Comparison of ENCODE assay signal across 1 cellular context in genomic region chr5:32174011-32174866, GRCh38.
TF ChIP-seq lines count a peak whose summit lies in the region.

TSS of gene GOLPH3 (minus strand) at chr5:32174319. CDS start at chr5:32174034, 285 bp downstream.

TF ChIP-seq in HepG2, 621 proteins besides CTCF, POLR2A, EP300 and RAD21 (continued from another document and continues in another):
- TF ChIP-seq PCBP2 (optimal IDR thresholded peaks at IDR 0.05; ENCODE audit: low read depth, low read length, poor library complexity, severe bottlenecking): no peak
- no peak for TF ChIP-seq ZNF205 (CRISPR knock-in tag; IDR thresholded peaks at IDR 0.05)
- peak; percentile 85 for TF ChIP-seq ZNF792 (CRISPR knock-in tag; IDR thresholded peaks at IDR 0.05)
- TF ChIP-seq, protein P1, sequence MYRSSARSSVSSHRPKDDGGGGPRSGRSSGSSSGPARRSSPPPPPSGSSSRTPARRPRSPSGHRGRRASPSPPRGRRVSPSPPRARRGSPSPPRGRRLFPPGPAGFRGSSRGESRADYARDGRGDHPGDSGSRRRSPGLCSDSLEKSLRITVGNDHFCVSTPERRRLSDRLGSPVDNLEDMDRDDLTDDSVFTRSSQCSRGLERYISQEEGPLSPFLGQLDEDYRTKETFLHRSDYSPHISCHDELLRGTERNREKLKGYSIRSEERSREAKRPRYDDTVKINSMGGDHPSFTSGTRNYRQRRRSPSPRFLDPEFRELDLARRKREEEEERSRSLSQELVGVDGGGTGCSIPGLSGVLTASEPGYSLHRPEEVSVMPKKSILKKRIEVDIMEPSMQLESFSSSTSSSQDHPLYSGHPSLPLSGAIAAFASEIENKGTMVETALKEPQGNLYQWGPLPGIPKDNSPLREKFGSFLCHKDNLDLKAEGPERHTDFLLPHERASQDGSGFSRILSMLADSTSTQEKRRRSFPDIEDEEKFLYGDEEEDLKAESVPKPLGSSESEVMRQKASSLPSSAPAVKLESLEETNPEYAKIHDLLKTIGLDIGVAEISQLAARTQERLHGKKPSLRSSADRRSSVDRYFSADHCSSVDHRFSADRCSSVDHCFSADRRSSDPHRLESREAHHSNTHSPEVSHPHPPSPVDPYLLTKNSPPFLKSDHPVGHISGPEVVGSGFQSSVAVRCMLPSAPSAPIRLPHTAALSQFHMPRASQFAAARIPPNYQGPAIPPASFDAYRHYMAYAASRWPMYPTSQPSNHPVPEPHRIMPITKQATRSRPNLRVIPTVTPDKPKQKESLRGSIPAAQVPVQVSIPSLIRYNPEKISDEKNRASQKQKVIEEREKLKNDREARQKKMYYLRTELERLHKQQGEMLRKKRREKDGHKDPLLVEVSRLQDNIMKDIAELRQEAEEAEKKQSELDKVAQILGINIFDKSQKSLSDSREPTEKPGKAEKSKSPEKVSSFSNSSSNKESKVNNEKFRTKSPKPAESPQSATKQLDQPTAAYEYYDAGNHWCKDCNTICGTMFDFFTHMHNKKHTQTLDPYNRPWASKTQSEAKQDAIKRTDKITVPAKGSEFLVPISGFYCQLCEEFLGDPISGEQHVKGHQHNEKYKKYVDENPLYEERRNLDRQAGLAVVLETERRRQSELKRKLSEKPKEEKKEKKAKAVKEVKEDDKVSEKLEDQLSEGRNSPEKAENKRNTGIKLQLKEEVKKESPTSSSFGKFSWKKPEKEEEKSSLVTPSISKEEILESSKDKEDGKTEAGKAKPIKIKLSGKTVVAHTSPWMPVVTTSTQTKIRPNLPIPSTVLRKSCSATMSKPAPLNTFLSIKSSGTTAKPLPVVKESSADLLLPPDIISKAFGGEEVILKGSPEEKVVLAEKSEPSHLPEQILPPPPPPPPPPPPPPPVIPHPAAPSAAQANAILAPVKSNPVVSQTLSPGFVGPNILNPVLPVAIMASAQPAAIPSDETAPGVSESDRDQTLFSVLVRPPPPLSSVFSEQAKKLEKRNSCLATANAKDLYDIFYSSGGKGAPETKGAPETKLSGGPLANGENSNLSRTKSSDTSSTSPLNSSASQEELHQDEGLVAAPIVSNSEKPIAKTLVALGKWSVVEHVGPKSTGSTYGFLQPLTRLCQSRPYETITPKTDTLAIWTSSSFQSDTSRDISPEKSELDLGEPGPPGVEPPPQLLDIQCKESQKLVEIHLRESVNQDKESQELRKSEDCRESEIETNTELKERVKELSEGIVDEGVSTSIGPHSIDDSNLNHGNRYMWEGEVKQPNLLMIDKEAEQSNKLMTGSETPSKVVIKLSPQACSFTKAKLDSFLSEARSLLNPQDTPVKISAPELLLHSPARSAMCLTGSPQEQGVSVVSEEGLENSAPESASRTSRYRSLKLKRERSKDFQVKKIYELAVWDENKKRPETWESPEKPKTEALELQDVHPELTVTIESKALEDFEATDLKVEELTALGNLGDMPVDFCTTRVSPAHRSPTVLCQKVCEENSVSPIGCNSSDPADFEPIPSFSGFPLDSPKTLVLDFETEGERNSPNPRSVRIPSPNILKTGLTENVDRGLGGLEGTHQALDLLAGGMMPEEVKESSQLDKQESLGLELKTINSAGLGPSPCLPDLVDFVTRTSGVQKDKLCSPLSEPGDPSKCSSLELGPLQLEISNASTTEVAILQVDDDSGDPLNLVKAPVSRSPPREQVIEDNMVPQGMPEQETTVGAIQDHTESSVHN (CRISPR knock-in tag; IDR thresholded peaks at IDR 0.05): no peak
- TF ChIP-seq ZBTB7B (CRISPR knock-in tag; IDR thresholded peaks at IDR 0.05): peak; percentile 86
- TF ChIP-seq JUND (CRISPR knock-in tag; IDR thresholded peaks at IDR 0.05): no peak; the same call in 1 of the 2 replicates
- TF ChIP-seq, protein P2, sequence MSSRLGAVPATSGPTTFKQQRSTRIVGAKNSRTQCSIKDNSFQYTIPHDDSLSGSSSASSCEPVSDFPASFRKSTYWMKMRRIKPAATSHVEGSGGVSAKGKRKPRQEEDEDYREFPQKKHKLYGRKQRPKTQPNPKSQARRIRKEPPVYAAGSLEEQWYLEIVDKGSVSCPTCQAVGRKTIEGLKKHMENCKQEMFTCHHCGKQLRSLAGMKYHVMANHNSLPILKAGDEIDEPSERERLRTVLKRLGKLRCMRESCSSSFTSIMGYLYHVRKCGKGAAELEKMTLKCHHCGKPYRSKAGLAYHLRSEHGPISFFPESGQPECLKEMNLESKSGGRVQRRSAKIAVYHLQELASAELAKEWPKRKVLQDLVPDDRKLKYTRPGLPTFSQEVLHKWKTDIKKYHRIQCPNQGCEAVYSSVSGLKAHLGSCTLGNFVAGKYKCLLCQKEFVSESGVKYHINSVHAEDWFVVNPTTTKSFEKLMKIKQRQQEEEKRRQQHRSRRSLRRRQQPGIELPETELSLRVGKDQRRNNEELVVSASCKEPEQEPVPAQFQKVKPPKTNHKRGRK (CRISPR knock-in tag; IDR thresholded peaks at IDR 0.05): peak; percentile 75; the same call in 1 of the 2 replicates
- TF ChIP-seq ZFP41 (CRISPR knock-in tag; IDR thresholded peaks at IDR 0.05; ENCODE audit: borderline replicate concordance): peak; percentile 89
- TF ChIP-seq ZNF569 (CRISPR knock-in tag; IDR thresholded peaks at IDR 0.05; ENCODE audit: borderline replicate concordance): peak; percentile 90; the same call in 1 of the 2 replicates
- peak; percentile 75; the same call in 1 of the 2 replicates for TF ChIP-seq ZNF232 (CRISPR knock-in tag; IDR thresholded peaks at IDR 0.05; ENCODE audit: borderline replicate concordance)
- TF ChIP-seq, protein P3, sequence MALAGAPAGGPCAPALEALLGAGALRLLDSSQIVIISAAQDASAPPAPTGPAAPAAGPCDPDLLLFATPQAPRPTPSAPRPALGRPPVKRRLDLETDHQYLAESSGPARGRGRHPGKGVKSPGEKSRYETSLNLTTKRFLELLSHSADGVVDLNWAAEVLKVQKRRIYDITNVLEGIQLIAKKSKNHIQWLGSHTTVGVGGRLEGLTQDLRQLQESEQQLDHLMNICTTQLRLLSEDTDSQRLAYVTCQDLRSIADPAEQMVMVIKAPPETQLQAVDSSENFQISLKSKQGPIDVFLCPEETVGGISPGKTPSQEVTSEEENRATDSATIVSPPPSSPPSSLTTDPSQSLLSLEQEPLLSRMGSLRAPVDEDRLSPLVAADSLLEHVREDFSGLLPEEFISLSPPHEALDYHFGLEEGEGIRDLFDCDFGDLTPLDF (CRISPR knock-in tag; IDR thresholded peaks at IDR 0.05): peak; percentile 85
- no peak for TF ChIP-seq ZNF446 (CRISPR knock-in tag; IDR thresholded peaks at IDR 0.05)
- no peak for TF ChIP-seq ZC3H13 (CRISPR knock-in tag; IDR thresholded peaks at IDR 0.05)
- TF ChIP-seq PTBP1 (IDR thresholded peaks at IDR 0.05; ENCODE audit: low read depth, low read length, poor library complexity, severe bottlenecking): no peak
- TF ChIP-seq ZKSCAN8 (CRISPR knock-in tag; IDR thresholded peaks at IDR 0.05; ENCODE audit: borderline replicate concordance): peak; percentile 58; the same call in 1 of the 2 replicates
- peak; percentile 75; the same call in 1 of the 2 replicates for TF ChIP-seq HMGXB3 (CRISPR knock-in tag; IDR thresholded peaks at IDR 0.05; ENCODE audit: borderline replicate concordance)
- peak; percentile 74; the same call in 1 of the 2 replicates for TF ChIP-seq MIER3 (CRISPR knock-in tag; IDR thresholded peaks at IDR 0.05; ENCODE audit: borderline replicate concordance)
- TF ChIP-seq RBM39 (IDR thresholded peaks at IDR 0.05; ENCODE audit: low read depth, low read length, poor library complexity, severe bottlenecking): peak; percentile 95
- TF ChIP-seq TBX2 (CRISPR knock-in tag; IDR thresholded peaks at IDR 0.05; ENCODE audit: borderline replicate concordance): peak; percentile 86
- TF ChIP-seq ZNF790 (CRISPR knock-in tag; IDR thresholded peaks at IDR 0.05; ENCODE audit: borderline replicate concordance): peak; percentile 41; the same call in 1 of the 2 replicates
- no peak for TF ChIP-seq SIN3A (IDR thresholded peaks at IDR 0.05; ENCODE audit: borderline replicate concordance, low read depth, low read length)
- no peak for TF ChIP-seq HIVEP1 (CRISPR knock-in tag; IDR thresholded peaks at IDR 0.05)
- no peak for TF ChIP-seq RCOR2 (CRISPR knock-in tag; IDR thresholded peaks at IDR 0.05)
- TF ChIP-seq IKZF5 (CRISPR knock-in tag; IDR thresholded peaks at IDR 0.05): no peak; the same call in 1 of the 2 replicates
- TF ChIP-seq, protein P4, sequence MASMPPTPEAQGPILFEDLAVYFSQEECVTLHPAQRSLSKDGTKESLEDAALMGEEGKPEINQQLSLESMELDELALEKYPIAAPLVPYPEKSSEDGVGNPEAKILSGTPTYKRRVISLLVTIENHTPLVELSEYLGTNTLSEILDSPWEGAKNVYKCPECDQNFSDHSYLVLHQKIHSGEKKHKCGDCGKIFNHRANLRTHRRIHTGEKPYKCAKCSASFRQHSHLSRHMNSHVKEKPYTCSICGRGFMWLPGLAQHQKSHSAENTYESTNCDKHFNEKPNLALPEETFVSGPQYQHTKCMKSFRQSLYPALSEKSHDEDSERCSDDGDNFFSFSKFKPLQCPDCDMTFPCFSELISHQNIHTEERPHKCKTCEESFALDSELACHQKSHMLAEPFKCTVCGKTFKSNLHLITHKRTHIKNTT (CRISPR knock-in tag; IDR thresholded peaks at IDR 0.05): no peak
- TF ChIP-seq ZSCAN21 (CRISPR knock-in tag; IDR thresholded peaks at IDR 0.05; ENCODE audit: borderline replicate concordance): 0 out of 2 replicates have a peak, but pooled peaks have one; percentile 76
- no peak for TF ChIP-seq ZNF652 (CRISPR knock-in tag; IDR thresholded peaks at IDR 0.05; ENCODE audit: borderline replicate concordance, low read depth)
- TF ChIP-seq ZNF646 (CRISPR knock-in tag; IDR thresholded peaks at IDR 0.05): no peak
- TF ChIP-seq FOSL2 (CRISPR knock-in tag; IDR thresholded peaks at IDR 0.05): peak; percentile 74
- peak; percentile 94 for TF ChIP-seq GABPB1 (CRISPR knock-in tag; IDR thresholded peaks at IDR 0.05)
- peak; percentile 53; the same call in 1 of the 2 replicates for TF ChIP-seq WIZ (CRISPR knock-in tag; IDR thresholded peaks at IDR 0.05)
